Comparison of ENCODE assay signal across 10 cellular contexts in genomic region chr10:115948415-115948814, GRCh38.
DNase-seq lines count a peak whose midpoint lies in the region; ATAC-seq and TF ChIP-seq lines count a peak whose summit lies in the region.
"Had no signal": no experiment of that assay in that cellular context is flagged by ENCODE, and none has a peak within 500 bp of the region (broad histone marks: within the 10 kb centered on the region; RNA-seq: fewer than 3 reads in every experiment).

No MANE protein-coding gene starts in this region.

- H3K4me1 Mint-ChIP-seq in progenitor cell of endocrine pancreas (ENCODE audit: low read depth) = peaks cover 18% of the 10 kb centered on the region
- H3K4me1 Mint-ChIP-seq: activated CD4-positive, alpha-beta T cell treated with anti-CD3 and anti-CD28 coated beads for 36 hours had no signal

- H3K36me3 ChIP-seq in PC-3 (ENCODE audit: low read depth, low read length) = no peaks in the 10 kb centered on the region

- no peak overlapping the region for H3K27ac Mint-ChIP-seq in progenitor cell of endocrine pancreas
- H3K27ac Mint-ChIP-seq: activated CD4-positive, alpha-beta T cell treated with anti-CD3 and anti-CD28 coated beads for 36 hours had no signal

- H3K9me2 ChIP-seq in PC-3 (replicated peaks; ENCODE audit: low read length) = no peaks in the 10 kb centered on the region

- intact Hi-C loops in PC-3 (cut with micrococcal nuclease) = no loop called here

- H3K27ac ChIP-seq in PC-3 (ENCODE audit: low read length) = no peak overlapping the region

- TF ChIP-seq CTCF in GM12865 (IDR thresholded peaks at IDR 0.05; ENCODE audit: insufficient read depth, low read depth, low read length, missing control alignments) (peak; percentile 1), PC-3 (conservative IDR thresholded peaks at IDR 0.05; ENCODE audit: low read depth, low read length) (peak; percentile 26; the same call in 1 of the 2 replicates), progenitor cell of endocrine pancreas (IDR thresholded peaks at IDR 0.05; ENCODE audit: unreplicated experiment) (peak; percentile 44)

- no peaks in the 10 kb centered on the region for H4K20me1 ChIP-seq in PC-3 (ENCODE audit: low read length)

- no peaks in the 10 kb centered on the region for H3K36me3 Mint-ChIP-seq in progenitor cell of endocrine pancreas (ENCODE audit: insufficient read depth)

- DNase-seq in GM12865 (ENCODE audit: low read depth) (peak; percentile 7), PC-3 (peak; percentile 8), fibroblast of peridontal ligament (ENCODE audit: extremely low read depth) (peak; percentile 28), progenitor cell of endocrine pancreas (ENCODE audit: low spot score, unreplicated experiment) (no peak), NCI-H187 treated with DMSO at 0.1 percent for 48 hours (lab: John Stamatoyannopoulos, UW) (no peak)
- DNase-seq in activated effector memory CD4-positive, alpha-beta T cell treated with Interleukin-2 at 50 U/mL for 16 hours = no peak
- no peak for DNase-seq in activated CD4-positive, CD25-positive, alpha-beta regulatory T cell (lab: John Stamatoyannopoulos, UW)
- DNase-seq: activated CD4-positive, alpha-beta T cell treated with anti-CD3 and anti-CD28 coated beads for 36 hours; NK-92 treated with Interleukin-12 subunit alpha and Interleukin-12 subunit beta, amount 100 ng/mL, for 24 hours had no signal

- no peaks in the 10 kb centered on the region for H3K4me1 ChIP-seq in PC-3 (ENCODE audit: insufficient read depth, low read length)

- H3K9ac ChIP-seq in PC-3 (ENCODE audit: low read length) = no peak overlapping the region

- H3K4me3 ChIP-seq in GM12865 (ENCODE audit: low read depth, low read length) = no peak overlapping the region
- H3K4me3 ChIP-seq in PC-3 (ENCODE audit: low read length) = no peak overlapping the region

- H3K27me3 Mint-ChIP-seq in progenitor cell of endocrine pancreas = no peaks in the 10 kb centered on the region
- H3K27me3 Mint-ChIP-seq: activated CD4-positive, alpha-beta T cell treated with anti-CD3 and anti-CD28 coated beads for 36 hours had no signal

- no TSS peak for BruUV-seq in PC-3 (replicated peaks; lab: Mats Ljungman, UMichigan)

- no peaks in the 10 kb centered on the region for H3K9me3 Mint-ChIP-seq in progenitor cell of endocrine pancreas (ENCODE audit: low read depth)

- H3K4me3 Mint-ChIP-seq in progenitor cell of endocrine pancreas (ENCODE audit: low read depth) = no peak overlapping the region
- H3K4me3 Mint-ChIP-seq: activated CD4-positive, alpha-beta T cell treated with anti-CD3 and anti-CD28 coated beads for 36 hours had no signal

- H3K4me2 ChIP-seq in PC-3 (ENCODE audit: low read length) = no peak overlapping the region

- ATAC-seq in PC-3 (no peak), GM18519 (IDR thresholded peaks at IDR 0.05; ENCODE audit: low FRiP score, unreplicated experiment) (no peak)
- ATAC-seq: activated CD4-positive, alpha-beta T cell treated with anti-CD3 and anti-CD28 coated beads for 36 hours had no signal

- no peaks in the 10 kb centered on the region for H3F3A ChIP-seq in PC-3 (ENCODE audit: low read length, unreplicated experiment)

- POLR2A ChIA-PET in PC-3 (lab: Charles Lee; ENCODE audit: unreplicated experiment) = no interaction called here

- H2AFZ ChIP-seq in PC-3 (ENCODE audit: low read length) = no peak overlapping the region

- no peaks in the 10 kb centered on the region for H3K9me3 ChIP-seq in PC-3 (ENCODE audit: low read length)

- no peaks in the 10 kb centered on the region for H3K79me2 ChIP-seq in PC-3 (ENCODE audit: low read length)

- H3K27me3 ChIP-seq in PC-3 (ENCODE audit: low read length) = no peaks in the 10 kb centered on the region

- CTCF ChIA-PET in PC-3 (lab: Charles Lee) = no interaction called here

Comparison
In these comparisons a context has a peak if more than half of its experiments do, and no peak if none do; other contexts are left out.
1. DNase-seq: peak in GM12865 (single experiment), PC-3 (single experiment) and fibroblast of peridontal ligament (single experiment); none in progenitor cell of endocrine pancreas (single experiment), NCI-H187 treated with DMSO at 0.1 percent for 48 hours (single experiment), activated effector memory CD4-positive, alpha-beta T cell treated with Interleukin-2 at 50 U/mL for 16 hours (single experiment) and activated CD4-positive, CD25-positive, alpha-beta regulatory T cell (0 of 4).
2. Peak in every context shown above with its lines, with median percentiles within 50 percentile points of each other: CTCF ChIP-seq.